2 cellular contexts compared by ENCODE assay signal in genomic region chrX:48698306-48698705, GRCh38.
TF ChIP-seq lines count a peak whose summit lies in the region.

No MANE protein-coding gene starts in this region.

TF ChIP-seq in SK-N-SH, 30 proteins besides CTCF, POLR2A, EP300 and RAD21 (continued from another document):
- TF ChIP-seq, protein P1, sequence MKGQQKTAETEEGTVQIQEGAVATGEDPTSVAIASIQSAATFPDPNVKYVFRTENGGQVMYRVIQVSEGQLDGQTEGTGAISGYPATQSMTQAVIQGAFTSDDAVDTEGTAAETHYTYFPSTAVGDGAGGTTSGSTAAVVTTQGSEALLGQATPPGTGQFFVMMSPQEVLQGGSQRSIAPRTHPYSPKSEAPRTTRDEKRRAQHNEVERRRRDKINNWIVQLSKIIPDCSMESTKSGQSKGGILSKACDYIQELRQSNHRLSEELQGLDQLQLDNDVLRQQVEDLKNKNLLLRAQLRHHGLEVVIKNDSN (IDR thresholded peaks at IDR 0.05; ENCODE audit: borderline replicate concordance, low read depth): no peak
- TF ChIP-seq MXI1 (IDR thresholded peaks at IDR 0.05; ENCODE audit: low read depth, low read length) (no peak), TCF12 (IDR thresholded peaks at IDR 0.05) (no peak), SIN3A (IDR thresholded peaks at IDR 0.05; ENCODE audit: borderline replicate concordance, low read depth, low read length) (no peak), JUND (IDR thresholded peaks at IDR 0.05) (no peak), YY1 (IDR thresholded peaks at IDR 0.05; ENCODE audit: low read depth) (no peak), FOXM1 (IDR thresholded peaks at IDR 0.05; ENCODE audit: low read depth) (no peak), SMC3 (IDR thresholded peaks at IDR 0.05; ENCODE audit: low read depth, low read length) (no peak)
- TF ChIP-seq, protein P2, sequence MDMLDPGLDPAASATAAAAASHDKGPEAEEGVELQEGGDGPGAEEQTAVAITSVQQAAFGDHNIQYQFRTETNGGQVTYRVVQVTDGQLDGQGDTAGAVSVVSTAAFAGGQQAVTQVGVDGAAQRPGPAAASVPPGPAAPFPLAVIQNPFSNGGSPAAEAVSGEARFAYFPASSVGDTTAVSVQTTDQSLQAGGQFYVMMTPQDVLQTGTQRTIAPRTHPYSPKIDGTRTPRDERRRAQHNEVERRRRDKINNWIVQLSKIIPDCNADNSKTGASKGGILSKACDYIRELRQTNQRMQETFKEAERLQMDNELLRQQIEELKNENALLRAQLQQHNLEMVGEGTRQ (IDR thresholded peaks at IDR 0.05; ENCODE audit: borderline replicate concordance, low read depth, low read length): no peak
TF ChIP-seq in SK-N-SH: peak in this region for 0.

TF ChIP-seq in SK-N-SH treated with all-trans-retinoic acid at 6 μM for 48 hours, 23 proteins besides CTCF, POLR2A, EP300 and RAD21 (continued from another document):
- no peak for TF ChIP-seq ARNTL (CRISPR knock-in tag; IDR thresholded peaks at IDR 0.05; ENCODE audit: borderline replicate concordance, low read depth)
- TF ChIP-seq BACH2 (CRISPR knock-in tag; IDR thresholded peaks at IDR 0.05; ENCODE audit: borderline replicate concordance): no peak
- TF ChIP-seq PPARA (CRISPR knock-in tag; IDR thresholded peaks at IDR 0.05; ENCODE audit: borderline replicate concordance): no peak
- no peak for TF ChIP-seq ZNF70 (CRISPR knock-in tag; IDR thresholded peaks at IDR 0.05)
- TF ChIP-seq, protein P3, sequence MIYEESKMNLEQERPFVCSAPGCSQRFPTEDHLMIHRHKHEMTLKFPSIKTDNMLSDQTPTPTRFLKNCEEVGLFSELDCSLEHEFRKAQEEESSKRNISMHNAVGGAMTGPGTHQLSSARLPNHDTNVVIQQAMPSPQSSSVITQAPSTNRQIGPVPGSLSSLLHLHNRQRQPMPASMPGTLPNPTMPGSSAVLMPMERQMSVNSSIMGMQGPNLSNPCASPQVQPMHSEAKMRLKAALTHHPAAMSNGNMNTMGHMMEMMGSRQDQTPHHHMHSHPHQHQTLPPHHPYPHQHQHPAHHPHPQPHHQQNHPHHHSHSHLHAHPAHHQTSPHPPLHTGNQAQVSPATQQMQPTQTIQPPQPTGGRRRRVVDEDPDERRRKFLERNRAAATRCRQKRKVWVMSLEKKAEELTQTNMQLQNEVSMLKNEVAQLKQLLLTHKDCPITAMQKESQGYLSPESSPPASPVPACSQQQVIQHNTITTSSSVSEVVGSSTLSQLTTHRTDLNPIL (CRISPR knock-in tag; IDR thresholded peaks at IDR 0.05; ENCODE audit: low read depth): no peak
- no peak for TF ChIP-seq TCF4 (CRISPR knock-in tag; IDR thresholded peaks at IDR 0.05; ENCODE audit: borderline replicate concordance)
- TF ChIP-seq ESRRG (CRISPR knock-in tag; IDR thresholded peaks at IDR 0.05): no peak
- TF ChIP-seq ZC3H10 (CRISPR knock-in tag; IDR thresholded peaks at IDR 0.05): no peak
- no peak for TF ChIP-seq GLIS3 (CRISPR knock-in tag; IDR thresholded peaks at IDR 0.05)
- TF ChIP-seq POU6F1 (CRISPR knock-in tag; IDR thresholded peaks at IDR 0.05; ENCODE audit: borderline replicate concordance, low read depth): no peak
- TF ChIP-seq ISL1 (CRISPR knock-in tag; IDR thresholded peaks at IDR 0.05): no peak
- no peak for TF ChIP-seq PATZ1 (CRISPR knock-in tag; IDR thresholded peaks at IDR 0.05; ENCODE audit: borderline replicate concordance)
- TF ChIP-seq ZNF8 (CRISPR knock-in tag; IDR thresholded peaks at IDR 0.05): no peak
- no peak for TF ChIP-seq TSHZ2 (CRISPR knock-in tag; IDR thresholded peaks at IDR 0.05)
- no peak for TF ChIP-seq TOX (CRISPR knock-in tag; IDR thresholded peaks at IDR 0.05; ENCODE audit: borderline replicate concordance)
- TF ChIP-seq CSDC2 (CRISPR knock-in tag; IDR thresholded peaks at IDR 0.05): no peak
- no peak for TF ChIP-seq RARB (CRISPR knock-in tag; IDR thresholded peaks at IDR 0.05)
TF ChIP-seq in SK-N-SH treated with all-trans-retinoic acid at 6 μM for 48 hours: peak in this region for 0.
